Comparison of ENCODE assay signal across 19 cellular contexts in genomic region chr10:51564896-51565505, GRCh38.
A peak's percentile ranks its signal among the peaks of the same experiment; 100 is the strongest.
DNase-seq lines count a peak whose midpoint lies in the region; ATAC-seq and TF ChIP-seq lines count a peak whose summit lies in the region.
"Had no signal": no experiment of that assay in that cellular context is flagged by ENCODE, and none has a peak within 500 bp of the region (broad histone marks: within the 10 kb centered on the region; RNA-seq: fewer than 3 reads in every experiment).

No MANE protein-coding gene starts in this region.

- no peak overlapping the region for H3K4me2 ChIP-seq in H9 (ENCODE audit: insufficient read depth, insufficient read length, low read length)
- H3K4me2 ChIP-seq: BLaER1 had no signal

- WGBS in H9 (ENCODE audit: extremely low coverage, insufficient read length, low lambda C conversion rate) = no CpG with 5 or more reads among the region's 1 CpG

- H3K27me3 Mint-ChIP-seq in H9 (ENCODE audit: low read depth) = no peaks in the 10 kb centered on the region
- H3K27me3 Mint-ChIP-seq: CD4-positive, alpha-beta memory T cell had no signal

- no peak overlapping the region for H3K23ac ChIP-seq in H9 (ENCODE audit: insufficient read length, low read depth, low read length)

- H3K4me1 ChIP-seq in H9 (ENCODE audit: insufficient read depth, low read length) = 0 out of 2 replicates have a peak, but pooled peaks cover 3% of the 10 kb centered on the region
- H3K4me1 ChIP-seq: SJCRH30 had no signal

- no peak overlapping the region for H2AFZ ChIP-seq in H9 (ENCODE audit: low read length)

- H4K5ac ChIP-seq in H9 (ENCODE audit: insufficient read length, low read depth, low read length) = no peak overlapping the region

- TF ChIP-seq CTCF in H9 (conservative IDR thresholded peaks at IDR 0.05) (no peak), dorsolateral prefrontal cortex (IDR thresholded peaks at IDR 0.05 in 54 of 56, conservative IDR thresholded peaks at IDR 0.05 in 2 of 56; ENCODE audit: low read depth in 1 of 56, partially characterized antibody in 56 of 56) (peak in 1 of 56 donors; percentile 9)

- peak overlapping the region in 2 of 3 experiments; percentile 50 to 79; a peak in 4 of 7 replicates for H3K27ac Mint-ChIP-seq in H9
- H3K27ac Mint-ChIP-seq: CD4-positive, alpha-beta memory T cell had no signal

- H3K23me2 ChIP-seq in H9 (ENCODE audit: insufficient read length, low read depth, low read length, poor library complexity, severe bottlenecking) = no peaks in the 10 kb centered on the region

- H2BK15ac ChIP-seq in H9 (ENCODE audit: low read depth, low read length) = no peak overlapping the region

- no peak overlapping the region for H2BK5ac ChIP-seq in H9 (ENCODE audit: insufficient read length, low read length)

- no peak overlapping the region for H4K91ac ChIP-seq in H9 (ENCODE audit: insufficient read length, low read depth, low read length)

- no peaks in the 10 kb centered on the region for H4K20me1 ChIP-seq in H9 (ENCODE audit: control insufficient read depth, insufficient read depth, insufficient read length)
- H4K20me1 ChIP-seq: BLaER1 had no signal

- H3K4me3 Mint-ChIP-seq in H9 = no peak overlapping the region; a peak in 1 of 5 replicates
- H3K4me3 Mint-ChIP-seq: CD4-positive, alpha-beta memory T cell had no signal

- no peak overlapping the region for H2BK120ac ChIP-seq in H9 (ENCODE audit: low read depth, low read length, poor library complexity, severe bottlenecking)

- intact Hi-C loops in dorsolateral prefrontal cortex (cut with DNase I) = no loop called here

- no peak for DNase-seq in H9
- no peak for DNase-seq in dorsolateral prefrontal cortex
- DNase-seq in medulla oblongata (ENCODE audit: extremely low spot score) = peak; percentile 65
- peak; percentile 86 for DNase-seq in pons (ENCODE audit: low spot score)
- no peak for DNase-seq in NCI-H748 treated with DMSO at 0.1 percent for 48 hours (lab: John Stamatoyannopoulos, UW)
- DNase-seq in NCI-H526 (lab: John Stamatoyannopoulos, UW) = no peak
- DNase-seq: CD4-positive, alpha-beta memory T cell; DMS79 treated with DMSO at 0.1 percent for 48 hours; NCI-H1105; NCI-H1694; NCI-H2107; NCI-H226; NCI-H524 had no signal

- no peak overlapping the region for H3K4ac ChIP-seq in H9 (ENCODE audit: low read depth, low read length)

- H2BK20ac ChIP-seq in H9 (ENCODE audit: low read depth, low read length, poor library complexity, severe bottlenecking) = no peak overlapping the region

- no peak overlapping the region for H3K56ac ChIP-seq in H9 (ENCODE audit: insufficient read length, low read depth, low read length)

- H3K4me1 Mint-ChIP-seq in H9 = peaks cover 27 to 37% of the 10 kb centered on the region in 2 experiments
- H3K4me1 Mint-ChIP-seq: CD4-positive, alpha-beta memory T cell had no signal

- no peak overlapping the region for H3K18ac ChIP-seq in H9 (ENCODE audit: insufficient read length, low read depth, low read length)

- H3T11ph ChIP-seq in H9 (ENCODE audit: low read length) = no peak overlapping the region

- H3K79me2 ChIP-seq in H9 (ENCODE audit: insufficient read depth, low read length) = no peaks in the 10 kb centered on the region

- H3K9me3 Mint-ChIP-seq in H9 = no peaks in the 10 kb centered on the region
- H3K9me3 Mint-ChIP-seq: CD4-positive, alpha-beta memory T cell had no signal

- H3K79me1 ChIP-seq in H9 (ENCODE audit: insufficient read depth, low read depth, low read length, poor library complexity, severe bottlenecking) = no peaks in the 10 kb centered on the region

- H3K27ac ChIP-seq in H9 (ENCODE audit: insufficient read length, low read depth, low read length) (no peak overlapping the region), dorsolateral prefrontal cortex (peak overlapping the region in 50 of 59 donors; percentile 1 to 87 (median 58))
- H3K27ac ChIP-seq: BLaER1, SJCRH30 had no signal

- H2AK5ac ChIP-seq in H9 (ENCODE audit: insufficient read length, low read length) = no peak overlapping the region

- no peak for ATAC-seq in GM21717 (IDR thresholded peaks at IDR 0.05; ENCODE audit: unreplicated experiment)
- ATAC-seq in GM21825 (IDR thresholded peaks at IDR 0.05; ENCODE audit: unreplicated experiment) = no peak
- ATAC-seq: K562 had no signal

- H3K27me3 ChIP-seq in H9 (ENCODE audit: insufficient read depth, low read length) (no peaks in the 10 kb centered on the region), dorsolateral prefrontal cortex (no peaks in the 10 kb centered on the region)
- H3K27me3 ChIP-seq: BLaER1, SJCRH30 had no signal

- H2BK12ac ChIP-seq in H9 (ENCODE audit: insufficient read length, low read depth, low read length) = no peak overlapping the region

- H3K36me3 Mint-ChIP-seq in H9 (ENCODE audit: insufficient read depth in 1 of 3, low read depth in 3 of 3) = no peaks in the 10 kb centered on the region
- H3K36me3 Mint-ChIP-seq: CD4-positive, alpha-beta memory T cell had no signal

- H3K9ac ChIP-seq in H9 (ENCODE audit: extremely low read depth, insufficient read length, low read length) = no peak overlapping the region
- H3K9ac ChIP-seq: BLaER1 had no signal

- H3K4me3 ChIP-seq in dorsolateral prefrontal cortex = peak overlapping the region in 9 of 59 donors; percentile 4 to 36 (median 10)
- H3K4me3 ChIP-seq: BLaER1, HAP-1, K562, SJCRH30 had no signal

- H3K9me3 ChIP-seq in H9 (ENCODE audit: control insufficient read depth, low read depth, low read length) = no peaks in the 10 kb centered on the region
- H3K9me3 ChIP-seq: BLaER1, HAP-1, SJCRH30 had no signal

- H4K8ac ChIP-seq in H9 (replicated peaks; ENCODE audit: insufficient read length, low read depth, low read length) = no peak overlapping the region

- H3K14ac ChIP-seq in H9 (ENCODE audit: insufficient read depth, low read length) = no peak overlapping the region

Comparison
In these comparisons a context has a peak if more than half of its experiments do, and no peak if none do; other contexts are left out.
1. DNase-seq: peak in medulla oblongata (single experiment) and pons (single experiment); none in H9 (single experiment), dorsolateral prefrontal cortex (0 of 10), NCI-H748 treated with DMSO at 0.1 percent for 48 hours (single experiment) and NCI-H526 (0 of 2).